Comparison of ENCODE assay signal across 26 cellular contexts in the genomic region with DNA sequence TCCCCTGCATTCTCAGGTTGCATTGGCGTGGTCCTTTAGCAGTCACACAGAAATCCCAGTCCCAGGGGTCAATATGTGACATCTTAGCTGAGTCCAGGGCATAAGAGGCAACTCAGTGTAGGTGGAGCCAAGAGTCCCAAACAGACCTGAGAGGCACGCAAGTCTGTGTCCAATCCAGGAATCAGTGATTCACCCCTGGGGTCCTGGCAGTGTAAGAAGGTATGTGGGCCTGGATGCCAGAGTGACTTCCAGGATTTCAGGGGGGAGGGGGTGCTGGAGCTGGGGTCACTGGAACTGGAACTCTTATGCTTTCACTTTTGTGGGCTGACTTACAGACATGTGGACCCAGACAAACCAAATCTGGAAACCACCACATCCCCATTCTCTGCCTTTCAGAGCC. TPM values are rescaled to one million over a fixed set of nuclear protein-coding genes. Genes with fewer than 3 reads are reported as not detected.
DNase-seq lines count a peak whose midpoint lies in the region; ATAC-seq and TF ChIP-seq lines count a peak whose summit lies in the region.
"Had no signal": no experiment of that assay in that cellular context is flagged by ENCODE, and none has a peak within 500 bp of the region (broad histone marks: within the 10 kb centered on the region; RNA-seq: fewer than 3 reads in every experiment).

No MANE protein-coding gene starts in this region.

- intact Hi-C loops in esophagus muscularis mucosa (cut with DNase I): no loop called here

- TF ChIP-seq EP300 in esophagus muscularis mucosa (IDR thresholded peaks at IDR 0.05): no peak

- no peak overlapping the region for H3K27ac ChIP-seq in esophagus muscularis mucosa (replicated peaks in 1 of 4)
- H3K27ac ChIP-seq: KMS-11, parathyroid adenoma, right lobe of liver, SJSA1, thyroid gland had no signal

- WGBS in esophagus muscularis mucosa: 80% methylated on average over 1 of the region's 2 CpGs

- ATAC-seq in HG03342 (IDR thresholded peaks at IDR 0.05; ENCODE audit: unreplicated experiment) (no peak), GM21786 (IDR thresholded peaks at IDR 0.05; ENCODE audit: unreplicated experiment) (no peak)
- ATAC-seq: activated naive CD4-positive, alpha-beta T cell treated with anti-CD3 and anti-CD28 coated beads, Interleukin-2, amount 50 U/mL, for 72 hours; mucosa of descending colon; right lobe of liver; stimulated activated naive CD8-positive, alpha-beta T cell treated with anti-CD3 and anti-CD28 coated beads, Interleukin-15, Interleukin-2, amounts not matched to agents 100 U/mL and 50 U/mL, for 24 hours; T-helper 17 cell had no signal

- TF ChIP-seq CTCF in BJ (IDR thresholded peaks at IDR 0.05; ENCODE audit: insufficient read depth, low read depth, low read length) (no peak), esophagus muscularis mucosa (IDR thresholded peaks at IDR 0.05) (no peak)

- POLR2A ChIA-PET in BJ (lab: Charles Lee): no interaction called here

- H3K4me1 ChIP-seq in esophagus muscularis mucosa: peaks cover 0 to 6% (median 0%) of the 10 kb centered on the region in 4 donors
- H3K4me1 ChIP-seq: parathyroid adenoma, right lobe of liver, SJSA1 had no signal

- H3K9me3 ChIP-seq in esophagus muscularis mucosa: no peaks in the 10 kb centered on the region
- H3K9me3 ChIP-seq: mucosa of descending colon, right lobe of liver, SJSA1, thyroid gland had no signal

- TF ChIP-seq POLR2A in esophagus muscularis mucosa (IDR thresholded peaks at IDR 0.05; ENCODE audit: low read depth): no peak

- no peaks in the 10 kb centered on the region for H3K36me3 ChIP-seq in BJ (ENCODE audit: control insufficient read depth, insufficient read depth, low read length)
- H3K36me3 ChIP-seq in esophagus muscularis mucosa: no peaks in the 10 kb centered on the region
- H3K36me3 ChIP-seq: right lobe of liver, SJSA1, thyroid gland had no signal

- H3K4me3 ChIP-seq in BJ (ENCODE audit: low read depth, low read length) (no peak overlapping the region), esophagus muscularis mucosa (no peak overlapping the region)
- H3K4me3 ChIP-seq: lung, mucosa of descending colon, right lobe of liver, SJSA1, thyroid gland had no signal

- H3K27me3 ChIP-seq in BJ (ENCODE audit: control insufficient read depth, insufficient read depth, low read length) (peaks cover 4% of the 10 kb centered on the region; the same call in 1 of the 2 replicates), esophagus muscularis mucosa (no peaks in the 10 kb centered on the region)
- H3K27me3 ChIP-seq: right lobe of liver, SJSA1, thyroid gland had no signal

- DNase-seq in BJ (ENCODE audit: low read depth) (peak; percentile 10), GM03348 (ENCODE audit: low spot score) (peak; percentile 30), esophagus muscularis mucosa (ENCODE audit: extremely low spot score) (peak; percentile 90), islet precursor cell (peak; percentile 63), AML-193 (lab: John Stamatoyannopoulos, UW) (no peak)
- no peak for DNase-seq in effector CD8-positive, alpha-beta T cell (lab: John Stamatoyannopoulos, UW)
- DNase-seq: aorta; CD4-positive, CD25-positive, alpha-beta regulatory T cell; erythroblast; foreskin melanocyte; mucosa of descending colon; NCI-H1694; NCI-H510A; nephron progenitor cell; NK-92 treated with Interleukin-12 subunit alpha and Interleukin-12 subunit beta, amount 100 ng/mL, for 24 hours; right lobe of liver; stimulated activated naive CD8-positive, alpha-beta T cell treated with anti-CD3 and anti-CD28 coated beads, Interleukin-15, Interleukin-2, amounts not matched to agents 100 U/mL and 50 U/mL, for 24 hours; T-helper 17 cell; thyroid gland had no signal

- CTCF ChIA-PET in BJ (lab: Yijun Ruan, JAX): interaction anchor here (1.7 kb wide), 1 partner anchor 41 kb away, joined by 3 read pairs; no protein-coding TSS in a partner anchor

RNA-seq across cellular contexts. Expression of gene FRMPD2, which starts 26.8 kb away (rescaled TPM):
- not detected in 2 replicates for polyA plus RNA-seq in BJ (2011; rRNA removed)
- polyA minus RNA-seq in BJ (2011; rRNA and poly(A)+ RNA removed): not detected in 2 replicates
- not detected for total RNA-seq in esophagus muscularis mucosa
- total RNA-seq: aorta; CD4-positive, CD25-positive, alpha-beta regulatory T cell; right lobe of liver had no signal
- polyA plus RNA-seq: aorta; CD4-positive, CD25-positive, alpha-beta regulatory T cell had no signal

RNA-seq across cellular contexts. Expression of gene MAPK8, which starts 58.8 kb away (rescaled TPM):
- 31.2 and 68.6 TPM in 2 replicates for polyA plus RNA-seq in BJ (2011; rRNA removed)
- polyA minus RNA-seq in BJ (2011; rRNA and poly(A)+ RNA removed): 19.8 and 20.0 TPM in 2 replicates
- total RNA-seq in esophagus muscularis mucosa: 10 to 100 TPM; 26.8 to 50.0 (median 33.1) TPM

Comparison
In these comparisons a context has a peak if more than half of its experiments do, and no peak if none do; other contexts are left out.
1. DNase-seq: peak in BJ (single experiment), GM03348 (single experiment), esophagus muscularis mucosa (single experiment) and islet precursor cell (single experiment); none in effector CD8-positive, alpha-beta T cell (single experiment) and AML-193 (0 of 2).